ENCODE assay signal across 17 cellular contexts in the genomic region with DNA sequence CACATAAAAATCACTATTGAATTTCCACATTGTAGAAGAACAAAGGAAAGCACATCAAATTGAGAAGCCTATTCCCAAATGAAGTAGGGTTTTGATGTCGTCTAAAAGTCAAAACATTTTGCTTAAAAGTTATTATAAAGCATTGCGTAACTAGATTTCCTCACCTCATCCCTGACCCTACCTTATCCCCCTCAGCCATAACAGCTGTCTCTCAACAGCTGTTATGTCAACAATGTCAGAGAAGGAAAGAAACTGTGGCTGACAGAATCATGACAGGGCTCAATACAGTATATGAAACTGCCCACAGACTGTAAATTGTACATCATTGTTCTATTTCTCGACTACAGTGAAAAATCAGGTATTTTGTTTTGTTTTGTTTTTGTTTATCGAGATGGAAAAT.
A peak's percentile ranks its signal among the peaks of the same experiment; 100 is the strongest.
DNase-seq lines count a peak whose midpoint lies in the region; ATAC-seq, FAIRE-seq and TF ChIP-seq lines count a peak whose summit lies in the region.
"Had no signal": no experiment of that assay in that cellular context is flagged by ENCODE, and none has a peak within 500 bp of the region (broad histone marks: within the 10 kb centered on the region; RNA-seq: fewer than 3 reads in every experiment).

No MANE protein-coding gene starts in this region.

- H3K27me3 Mint-ChIP-seq in stimulated activated memory B cell treated with anti-CD40 and anti-IgM and Interleukin-4, amounts not matched to agents 10 μg/mL and 1 μg/mL and 100 μg/mL, for 72 hours: no peaks in the 10 kb centered on the region

- no peak overlapping the region for H3K4me3 Mint-ChIP-seq in stimulated activated memory B cell treated with anti-CD40 and anti-IgM and Interleukin-4, amounts not matched to agents 10 μg/mL and 1 μg/mL and 100 μg/mL, for 72 hours

- no peaks in the 10 kb centered on the region for H3K4me1 ChIP-seq in ovary (ENCODE audit: insufficient read depth)
- H3K4me1 ChIP-seq: BLaER1 treated with 17β-estradiol and CSF1 and Interleukin-3, amounts not matched to agents 10 nM and 100 nM; Peyer's patch had no signal

- FAIRE-seq in bronchial epithelial cell (lab: Jason Lieb, UNC): no peak
- FAIRE-seq: GM18507 had no signal

- H3K4me3 ChIP-seq in bronchial epithelial cell (ENCODE audit: low read depth, low read length): no peak overlapping the region
- no peak overlapping the region for H3K4me3 ChIP-seq in skeletal muscle cell (ENCODE audit: low read depth, low read length)
- no peak overlapping the region for H3K4me3 ChIP-seq in ovary
- H3K4me3 ChIP-seq: BLaER1 treated with 17β-estradiol and CSF1 and Interleukin-3, amounts not matched to agents 10 nM and 100 nM; Peyer's patch had no signal

- no peak for ATAC-seq in left ventricle myocardium superior
- ATAC-seq in stimulated activated memory B cell treated with anti-CD40 and anti-IgM and Interleukin-4, amounts not matched to agents 10 μg/mL and 1 μg/mL and 100 μg/mL, for 72 hours: no peak

- H3K36me3 Mint-ChIP-seq in stimulated activated memory B cell treated with anti-CD40 and anti-IgM and Interleukin-4, amounts not matched to agents 10 μg/mL and 1 μg/mL and 100 μg/mL, for 72 hours: no peaks in the 10 kb centered on the region

- no peak overlapping the region for H3K27ac Mint-ChIP-seq in stimulated activated memory B cell treated with anti-CD40 and anti-IgM and Interleukin-4, amounts not matched to agents 10 μg/mL and 1 μg/mL and 100 μg/mL, for 72 hours

- no peaks in the 10 kb centered on the region for H3K27me3 ChIP-seq in bronchial epithelial cell (ENCODE audit: control insufficient read depth, insufficient read depth, low read length)
- no peaks in the 10 kb centered on the region for H3K27me3 ChIP-seq in ovary
- H3K27me3 ChIP-seq: BLaER1 treated with 17β-estradiol and CSF1 and Interleukin-3, amounts not matched to agents 10 nM and 100 nM; Peyer's patch had no signal

- no peaks in the 10 kb centered on the region for H3K4me1 Mint-ChIP-seq in stimulated activated memory B cell treated with anti-CD40 and anti-IgM and Interleukin-4, amounts not matched to agents 10 μg/mL and 1 μg/mL and 100 μg/mL, for 72 hours

- H3K9me3 ChIP-seq in ovary: no peaks in the 10 kb centered on the region
- H3K9me3 ChIP-seq: Peyer's patch had no signal

- H3K27ac ChIP-seq in ovary: no peak overlapping the region
- H3K27ac ChIP-seq: BLaER1 treated with 17β-estradiol and CSF1 and Interleukin-3, amounts not matched to agents 10 nM and 100 nM; Peyer's patch had no signal

- TF ChIP-seq POLR2A in ovary (IDR thresholded peaks at IDR 0.05): no peak

- intact Hi-C loops in left ventricle myocardium superior (cut with micrococcal nuclease): no loop called here
- intact Hi-C loops in ovary (cut with DNase I): no loop called here

- DNase-seq in NCI-H2029 (lab: John Stamatoyannopoulos, UW): peak; percentile 3
- DNase-seq in NCI-H2029 treated with DMSO at 0.1 percent for 48 hours (lab: John Stamatoyannopoulos, UW): no peak
- DNase-seq in LHCN-M2 (ENCODE audit: low read depth): peak; percentile 88
- peak; percentile 56 for DNase-seq in bronchial epithelial cell (ENCODE audit: low read depth)
- peak; percentile 14 for DNase-seq in skeletal muscle cell (ENCODE audit: low read depth)
- no peak for DNase-seq in left ventricle myocardium superior
- DNase-seq in ovary: no peak
- DNase-seq: DMS153, KG1, NCI-H1417 treated with DMSO at 0.1 percent for 48 hours, NCI-H748 treated with DMSO at 0.1 percent for 48 hours, Peyer's patch, SHP77 treated with DMSO at 0.1 percent for 48 hours, T-helper 2 cell had no signal

- TF ChIP-seq EP300 in ovary (IDR thresholded peaks at IDR 0.05): no peak

- H3K9me3 Mint-ChIP-seq in stimulated activated memory B cell treated with anti-CD40 and anti-IgM and Interleukin-4, amounts not matched to agents 10 μg/mL and 1 μg/mL and 100 μg/mL, for 72 hours: no peaks in the 10 kb centered on the region

- TF ChIP-seq CTCF in bronchial epithelial cell (IDR thresholded peaks at IDR 0.05; ENCODE audit: insufficient read depth, low read length, severe bottlenecking): no peak
- TF ChIP-seq CTCF in ovary (IDR thresholded peaks at IDR 0.05): no peak

- WGBS in ovary, 3 donors: 72 to 87% (median 75%) methylated on average over 4 of the region's 4 CpGs

- H3K36me3 ChIP-seq in bronchial epithelial cell (ENCODE audit: control insufficient read depth, insufficient read depth, low read length): no peaks in the 10 kb centered on the region
- H3K36me3 ChIP-seq in ovary: no peaks in the 10 kb centered on the region
- H3K36me3 ChIP-seq: BLaER1 treated with 17β-estradiol and CSF1 and Interleukin-3, amounts not matched to agents 10 nM and 100 nM; Peyer's patch had no signal

Comparison
In these comparisons a context has a peak if more than half of its experiments do, and no peak if none do; other contexts are left out.
1. DNase-seq: peak in NCI-H2029 (single experiment), LHCN-M2 (single experiment), bronchial epithelial cell (single experiment) and skeletal muscle cell (single experiment); none in NCI-H2029 treated with DMSO at 0.1 percent for 48 hours (single experiment), left ventricle myocardium superior (single experiment) and ovary (0 of 5).